Comparison of ENCODE assay signal across 12 cellular contexts in genomic region chr7:111312966-111313365, GRCh38.
DNase-seq lines count a peak whose midpoint lies in the region; ATAC-seq, FAIRE-seq and TF ChIP-seq lines count a peak whose summit lies in the region.
"Had no signal": no experiment of that assay in that cellular context is flagged by ENCODE, and none has a peak within 500 bp of the region (broad histone marks: within the 10 kb centered on the region; RNA-seq: fewer than 3 reads in every experiment).

No MANE protein-coding gene starts in this region.

- no peak overlapping the region for H2AK5ac ChIP-seq in mesenchymal stem cell (ENCODE audit: low read length, severe bottlenecking)

- no peaks in the 10 kb centered on the region for H4K20me1 ChIP-seq in osteoblast (ENCODE audit: insufficient read depth, low read length)

- no peak for ATAC-seq in GM21737 (IDR thresholded peaks at IDR 0.05; ENCODE audit: unreplicated experiment)
- ATAC-seq: CD8-positive, alpha-beta T cell had no signal

- H3K4me3 ChIP-seq in GM06990 (replicated peaks; ENCODE audit: low read depth, low read length) (no peak overlapping the region), mesenchymal stem cell (ENCODE audit: insufficient read depth in 1 of 2, low read depth in 1 of 2, low read length in 2 of 2) (no peak overlapping the region), osteoblast (ENCODE audit: insufficient read depth, low read length) (no peak overlapping the region)
- H3K4me3 ChIP-seq: right atrium auricular region had no signal

- no peak overlapping the region for H4K91ac ChIP-seq in mesenchymal stem cell (ENCODE audit: low read length)

- no peak overlapping the region for H2BK12ac ChIP-seq in mesenchymal stem cell (ENCODE audit: low read length in 2 of 2)

- no peaks in the 10 kb centered on the region for H3K36me3 ChIP-seq in GM06990 (ENCODE audit: control insufficient read depth, insufficient read depth, low read length)
- no peaks in the 10 kb centered on the region for H3K36me3 ChIP-seq in mesenchymal stem cell (ENCODE audit: control insufficient read depth in 1 of 2, insufficient read depth in 2 of 2, low read depth in 1 of 2, low read length in 2 of 2)
- H3K36me3 ChIP-seq in osteoblast (ENCODE audit: insufficient read depth, low read length) = no peaks in the 10 kb centered on the region
- H3K36me3 ChIP-seq: right atrium auricular region had no signal

- no peak overlapping the region for H3K18ac ChIP-seq in mesenchymal stem cell (ENCODE audit: low read depth in 1 of 2, low read length in 2 of 2)

- no peak overlapping the region for H3K4me2 ChIP-seq in mesenchymal stem cell (ENCODE audit: low read length, poor library complexity, severe bottlenecking)
- no peak overlapping the region for H3K4me2 ChIP-seq in osteoblast (ENCODE audit: insufficient read depth, low read length)

- H3K9ac ChIP-seq in mesenchymal stem cell (ENCODE audit: low read length) = no peak overlapping the region

- H3K79me1 ChIP-seq in mesenchymal stem cell (replicated peaks; ENCODE audit: low read length, poor library complexity, severe bottlenecking) = no peaks in the 10 kb centered on the region

- H2BK120ac ChIP-seq in mesenchymal stem cell (ENCODE audit: low read depth, low read length) = no peak overlapping the region

- no peak for FAIRE-seq in RCC 7860 (lab: Jason Lieb, UNC)

- H3K9me3 ChIP-seq in mesenchymal stem cell (ENCODE audit: control insufficient read depth, low read length) (no peaks in the 10 kb centered on the region), osteoblast (ENCODE audit: low read depth, low read length) (no peaks in the 10 kb centered on the region)
- H3K9me3 ChIP-seq: right atrium auricular region had no signal

- H3K27ac ChIP-seq in mesenchymal stem cell (ENCODE audit: low read length, poor library complexity, severe bottlenecking) (no peak overlapping the region), osteoblast (ENCODE audit: low read depth, low read length) (no peak overlapping the region)
- H3K27ac ChIP-seq: right atrium auricular region had no signal

- H4K8ac ChIP-seq in mesenchymal stem cell (ENCODE audit: low read length) = no peak overlapping the region

- H3K79me2 ChIP-seq in osteoblast (ENCODE audit: insufficient read depth, low read length) = no peaks in the 10 kb centered on the region

- H3K4me1 ChIP-seq in mesenchymal stem cell (ENCODE audit: control insufficient read depth, insufficient read depth, low read depth, low read length) (no peaks in the 10 kb centered on the region), osteoblast (ENCODE audit: insufficient read depth, low read length) (no peaks in the 10 kb centered on the region)
- H3K4me1 ChIP-seq: right atrium auricular region had no signal

- no peaks in the 10 kb centered on the region for H3K27me3 ChIP-seq in GM06990 (replicated peaks; ENCODE audit: control insufficient read depth, insufficient read depth, low read length)
- no peaks in the 10 kb centered on the region for H3K27me3 ChIP-seq in mesenchymal stem cell (ENCODE audit: control insufficient read depth in 1 of 2, insufficient read depth in 1 of 2, low read length in 2 of 2)
- no peaks in the 10 kb centered on the region for H3K27me3 ChIP-seq in osteoblast (ENCODE audit: insufficient read depth, low read length)
- H3K27me3 ChIP-seq: right atrium auricular region had no signal

- H2BK15ac ChIP-seq in mesenchymal stem cell (ENCODE audit: low read depth, poor library complexity, severe bottlenecking) = no peak overlapping the region

- no peak overlapping the region for H3K4ac ChIP-seq in mesenchymal stem cell (ENCODE audit: low read depth in 1 of 2, low read length in 2 of 2)

- H2AFZ ChIP-seq in mesenchymal stem cell (ENCODE audit: low read depth, low read length) (no peak overlapping the region), osteoblast (ENCODE audit: low read length) (no peak overlapping the region)

- no peak overlapping the region for H2BK5ac ChIP-seq in mesenchymal stem cell (ENCODE audit: low read depth, low read length, poor library complexity, severe bottlenecking)

- DNase-seq in GM06990 (ENCODE audit: extremely low read depth, insufficient read length) = no peak
- peak; percentile 10 for DNase-seq in NCI-H69 (lab: John Stamatoyannopoulos, UW)
- peak; percentile 13 for DNase-seq in dermis blood vessel endothelial cell
- DNase-seq in mesenchymal stem cell = peak; percentile 9
- no peak for DNase-seq in RCC 7860 (ENCODE audit: low spot score)
- no peak for DNase-seq in anterior cingulate cortex (lab: John Stamatoyannopoulos, UW)
- DNase-seq in osteoblast (ENCODE audit: insufficient read length, low spot score, missing footprints) = no peak
- DNase-seq: CD8-positive, alpha-beta T cell; NCI-H1105; NCI-H526 had no signal

- no peak overlapping the region for H3K14ac ChIP-seq in mesenchymal stem cell (ENCODE audit: low read length in 2 of 2)

- no peak overlapping the region for H3K23ac ChIP-seq in mesenchymal stem cell (ENCODE audit: low read length in 2 of 2)

- TF ChIP-seq CTCF in GM06990 (IDR thresholded peaks at IDR 0.05; ENCODE audit: insufficient read depth, low read length, poor library complexity, severe bottlenecking) (peak; percentile 13), osteoblast (IDR thresholded peaks at IDR 0.05; ENCODE audit: extremely low read depth, low read depth, low read length) (no peak)

Comparison
In these comparisons a context has a peak if more than half of its experiments do, and no peak if none do; other contexts are left out.
1. DNase-seq: peak in NCI-H69 (single experiment), dermis blood vessel endothelial cell (single experiment) and mesenchymal stem cell (single experiment); none in GM06990 (single experiment), RCC 7860 (single experiment), anterior cingulate cortex (0 of 58) and osteoblast (single experiment).